9 cellular contexts compared by ENCODE assay signal in the genomic region with DNA sequence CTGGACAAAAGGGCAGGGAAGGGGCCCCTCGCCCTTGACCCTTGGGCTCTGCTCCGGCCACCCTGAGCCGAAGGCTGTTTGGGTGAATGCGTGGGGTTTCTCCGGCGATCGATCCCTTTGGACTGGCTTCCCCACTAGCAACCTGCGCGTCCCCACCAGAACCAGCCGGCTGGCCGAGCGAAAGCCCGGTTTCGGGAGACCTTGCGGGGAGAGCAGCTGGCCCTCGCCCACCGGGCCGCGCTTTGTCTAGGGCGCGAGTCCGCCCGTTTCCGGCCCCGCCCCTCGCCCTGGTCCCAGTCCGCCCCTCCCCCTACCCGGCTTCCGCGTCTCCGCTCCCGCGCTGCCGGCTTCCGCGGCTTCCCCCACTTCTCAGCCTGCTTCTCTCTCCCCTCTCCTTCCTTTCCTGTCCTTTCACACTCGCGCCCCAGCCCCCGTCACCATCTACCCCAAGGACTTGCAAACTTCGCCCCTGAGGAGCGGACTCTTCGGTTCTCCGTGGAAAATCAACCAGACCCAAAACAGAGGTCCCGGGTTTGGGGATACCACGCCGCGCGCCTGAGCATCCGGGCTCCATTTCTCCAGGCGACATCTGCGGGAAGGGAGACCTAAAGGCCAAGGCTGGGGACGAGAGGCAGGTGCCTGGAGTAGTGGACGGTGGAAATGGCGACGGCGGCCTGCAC. TPM values are rescaled to one million over a fixed set of nuclear protein-coding genes. Genes with fewer than 3 reads are reported as not detected.
DNase-seq lines count a peak whose midpoint lies in the region; ATAC-seq and TF ChIP-seq lines count a peak whose summit lies in the region.
"Had no signal": no experiment of that assay in that cellular context is flagged by ENCODE, and none has a peak within 500 bp of the region (broad histone marks: within the 10 kb centered on the region; RNA-seq: fewer than 3 reads in every experiment).

No MANE protein-coding gene starts in this region.

- peaks cover 28% of the 10 kb centered on the region for H3K4me1 ChIP-seq in body of pancreas
- peaks cover 25% of the 10 kb centered on the region for H3K4me1 ChIP-seq in lower lobe of right lung
- H3K4me1 ChIP-seq in stomach, result peaks cover 22 to 27% (median 25%) of the 10 kb centered on the region in 4 donors

- peak; percentile 24 to 74 (median 46) for TF ChIP-seq POLR2A in body of pancreas (IDR thresholded peaks at IDR 0.05)
- TF ChIP-seq POLR2A in stomach (IDR thresholded peaks at IDR 0.05), result no peak

- TF ChIP-seq EP300 in stomach (IDR thresholded peaks at IDR 0.05), result no peak

- intact Hi-C loops in body of pancreas (cut with DNase I) (no loop called here), lower lobe of right lung (cut with DNase I) (no loop called here), stomach (cut with DNase I; ENCODE audit: low total_unique reads) (no loop called here)

- H3K27me3 ChIP-seq in body of pancreas (peaks cover 0 to 20% of the 10 kb centered on the region in 2 donors), lower lobe of right lung (ENCODE audit: low read depth) (peaks cover 96% of the 10 kb centered on the region), stomach (peaks cover 35 to 100% (median 75%) of the 10 kb centered on the region in 3 donors)

- peak; percentile 64 for DNase-seq in DMS114 treated with DMSO at 0.1 percent for 48 hours (lab: John Stamatoyannopoulos, UW; ENCODE audit: unreplicated experiment)
- peak; percentile 58 for DNase-seq in NCI-H1048 (lab: John Stamatoyannopoulos, UW)
- peak; percentile 70 to 87 (median 82) for DNase-seq in body of pancreas
- no peak for DNase-seq in lower lobe of right lung
- peak; percentile 40 for DNase-seq in stomach
- no peak for DNase-seq in kidney glomerular epithelial cell (lab: John Stamatoyannopoulos, UW)

- H3K9me3 ChIP-seq in body of pancreas (no peaks in the 10 kb centered on the region), lower lobe of right lung (no peaks in the 10 kb centered on the region), stomach (peaks cover 0 to 10% (median 7%) of the 10 kb centered on the region in 4 donors)

- H3K36me3 ChIP-seq in body of pancreas (replicated peaks in 1 of 2; ENCODE audit: insufficient read depth in 1 of 2, low read depth in 2 of 2), result no peaks in the 10 kb centered on the region
- no peaks in the 10 kb centered on the region for H3K36me3 ChIP-seq in lower lobe of right lung
- H3K36me3 ChIP-seq in stomach, result no peaks in the 10 kb centered on the region

- H3K4me3 ChIP-seq in body of pancreas (peak overlapping the region; percentile 34 to 74), lower lobe of right lung (peak overlapping the region; percentile 42), stomach (peak overlapping the region; percentile 38 to 54 (median 50))

- ATAC-seq in body of pancreas, result peak; percentile 92
- ATAC-seq in lower lobe of right lung, result peak; percentile 50 to 76
- no peak for ATAC-seq in GM21529 (IDR thresholded peaks at IDR 0.05; ENCODE audit: unreplicated experiment)
- ATAC-seq in HG03342 (IDR thresholded peaks at IDR 0.05; ENCODE audit: unreplicated experiment), result no peak

- H3K27ac ChIP-seq in body of pancreas, result peak overlapping the region; percentile 5 to 77 (median 54)
- H3K27ac ChIP-seq in lower lobe of right lung, result no peak overlapping the region
- no peak overlapping the region for H3K27ac ChIP-seq in stomach

- 2 to 3% methylated on average over 41 to 55 of the region's 56 CpGs for WGBS in body of pancreas, 2 donors
- WGBS in stomach, 5 donors, result 3 to 6% (median 4%) methylated on average over 40 to 56 of the region's 56 CpGs

- TF ChIP-seq CTCF in body of pancreas (IDR thresholded peaks at IDR 0.05) (no peak), lower lobe of right lung (IDR thresholded peaks at IDR 0.05) (no peak), stomach (IDR thresholded peaks at IDR 0.05) (no peak)

RNA-seq across cellular contexts. Expression of gene VAX2, which starts 12.7 kb away (rescaled TPM):
- total RNA-seq in body of pancreas, result 10 to 100 TPM in 1 of 2 donors, under 1 TPM in 1; 0.78 to 10.9 TPM
- total RNA-seq in lower lobe of right lung, result not detected
- 1 to 10 TPM in 1 of 5 donors, not detected in 4; 1.2 TPM for total RNA-seq in stomach
- polyA plus RNA-seq in stomach, result under 1 TPM in 2 of 3 donors, not detected in 1; 0.23 to 0.25 TPM
- total RNA-seq: HT1080 had no signal

RNA-seq across cellular contexts. Expression of gene ATP6V1B1, which starts 48.0 kb away (rescaled TPM):
- total RNA-seq in body of pancreas (10 to 100 TPM in 1 of 2 donors, 1 to 10 TPM in 1; 9.9 to 17.9 TPM), lower lobe of right lung (2.2 TPM), stomach (under 1 TPM in 1 of 5 donors, not detected in 4; 0.55 TPM)
- under 1 TPM in 1 of 3 donors, not detected in 2; 0.35 TPM for polyA plus RNA-seq in stomach
- total RNA-seq: HT1080 had no signal

RNA-seq across cellular contexts. Expression of gene CD207, which starts 52.1 kb away (rescaled TPM):
- not detected for total RNA-seq in body of pancreas
- 3.0 TPM for total RNA-seq in lower lobe of right lung
- not detected for total RNA-seq in stomach
- 1 to 10 TPM in 1 of 3 donors, under 1 TPM in 1, not detected in 1; 0.46 to 1.4 TPM for polyA plus RNA-seq in stomach
- total RNA-seq: HT1080 had no signal

Comparison
In these comparisons a context has a peak if more than half of its experiments do, and no peak if none do; other contexts are left out.
1. DNase-seq: peak in DMS114 treated with DMSO at 0.1 percent for 48 hours (single experiment), NCI-H1048 (single experiment), body of pancreas (4 of 4) and stomach (single experiment); none in lower lobe of right lung (single experiment) and kidney glomerular epithelial cell (single experiment).
2. ATAC-seq: peak in body of pancreas (single experiment) and lower lobe of right lung (2 of 2); none in GM21529 (single experiment) and HG03342 (single experiment).
3. H3K27ac ChIP-seq: peak in body of pancreas (4 of 4); none in lower lobe of right lung (single experiment) and stomach (0 of 5).
4. POLR2A ChIP-seq: peak in body of pancreas (3 of 3); none in stomach (0 of 4).
5. Peak in every context shown above with its lines, with median percentiles within 50 percentile points of each other: H3K4me3 ChIP-seq.